Comparison of ENCODE assay signal across 1 cellular context in the genomic region with DNA sequence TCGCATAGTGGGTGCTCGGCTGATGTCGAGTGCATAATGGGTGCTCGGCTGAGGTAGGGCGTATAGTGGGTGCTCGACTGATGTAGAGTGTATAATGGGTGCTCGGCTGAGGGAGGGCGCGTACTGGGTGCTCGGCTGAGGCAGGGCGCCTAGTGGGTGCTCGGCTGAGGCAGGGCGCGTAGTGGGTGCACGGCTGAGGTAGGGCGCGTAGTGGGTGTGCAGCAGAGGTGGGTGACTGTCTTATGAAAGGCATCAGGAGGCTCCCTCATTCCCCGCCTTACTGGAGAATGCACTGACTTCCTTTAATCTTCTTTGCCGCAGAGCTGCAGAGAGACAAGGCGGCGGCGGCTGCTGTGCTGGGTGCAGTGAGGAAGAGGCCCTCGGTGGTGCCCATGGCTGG.
TF ChIP-seq lines count a peak whose summit lies in the region.

No MANE protein-coding gene starts in this region.

TF ChIP-seq in K562, 482 proteins besides CTCF, POLR2A, EP300 and RAD21:
- no peak for TF ChIP-seq MED1 (CRISPR knock-in tag; IDR thresholded peaks at IDR 0.05; ENCODE audit: borderline replicate concordance)
- TF ChIP-seq ZKSCAN1 (IDR thresholded peaks at IDR 0.05; ENCODE audit: low read depth, low read length), result peak; percentile 84; the same call in 1 of the 2 replicates
